14 cellular contexts compared by ENCODE assay signal in genomic region chr11:9528573-9529332, GRCh38. TPM values are rescaled to one million over a fixed set of nuclear protein-coding genes. Genes with fewer than 3 reads are reported as not detected.
DNase-seq lines count a peak whose midpoint lies in the region; ATAC-seq, FAIRE-seq and TF ChIP-seq lines count a peak whose summit lies in the region.
"Had no signal": no experiment of that assay in that cellular context is flagged by ENCODE, and none has a peak within 500 bp of the region (broad histone marks: within the 10 kb centered on the region; RNA-seq: fewer than 3 reads in every experiment).

No MANE protein-coding gene starts in this region.

- H3K27me3 ChIP-seq in HUES6 (ENCODE audit: control insufficient read depth, insufficient read depth, low read length) (no peaks in the 10 kb centered on the region), SJCRH30 (no peaks in the 10 kb centered on the region)

- WGBS in A549 (ENCODE audit: missing lambda C conversion rate) = 63% methylated on average over 11 of the region's 11 CpGs

- peaks cover 48% of the 10 kb centered on the region for H3K4me1 Mint-ChIP-seq in progenitor cell of endocrine pancreas (ENCODE audit: low read depth)

- TF ChIP-seq POLR2A in A549 (IDR thresholded peaks at IDR 0.05; ENCODE audit: low read length) = no peak

- peak overlapping the region; percentile 71 for H3K27ac Mint-ChIP-seq in progenitor cell of endocrine pancreas

- peak overlapping the region; percentile 73 for H3K4me2 ChIP-seq in A549

- peaks cover 42% of the 10 kb centered on the region for H3K4me1 ChIP-seq in A549
- peaks cover 38% of the 10 kb centered on the region for H3K4me1 ChIP-seq in HUES6 (ENCODE audit: control insufficient read depth, insufficient read depth, low read length)
- peaks cover 14% of the 10 kb centered on the region for H3K4me1 ChIP-seq in SJCRH30

- no peak overlapping the region for H3K9ac ChIP-seq in HUES6 (ENCODE audit: low read length)

- H3K27ac ChIP-seq in A549 (peak overlapping the region; percentile 65 to 81), HUES6 (ENCODE audit: low read depth, low read length) (peak overlapping the region; percentile 25; the same call in 1 of the 2 replicates), coronary artery (peak overlapping the region; percentile 21 to 32), SJCRH30 (no peak overlapping the region; the same call in 1 of the 2 replicates)

- CTCF ChIA-PET in A549 (lab: Yijun Ruan, JAX) = interaction anchor here (1.1 to 2.7 kb wide), 4 partner anchors 10 to 84 kb away, joined by 3 to 15 read pairs (median 6); no protein-coding TSS in a partner anchor

- H3K4me3 ChIP-seq in A549 (no peak overlapping the region), HUES6 (ENCODE audit: low read depth, low read length) (no peak overlapping the region), coronary artery (no peak overlapping the region), SJCRH30 (no peak overlapping the region)

- TF ChIP-seq EP300 in A549 (IDR thresholded peaks at IDR 0.05) = no peak

- H3K27me3 Mint-ChIP-seq in progenitor cell of endocrine pancreas = no peaks in the 10 kb centered on the region

- POLR2A ChIA-PET in A549 (lab: Yijun Ruan, JAX) = interaction anchor here (0.7 to 1.0 kb wide), 2 partner anchors 45 to 68 kb away, joined by 3 read pairs; partner anchors contain the start of genes WEE1 and ZNF143

- peaks cover 18% of the 10 kb centered on the region for H3K36me3 ChIP-seq in HUES6 (ENCODE audit: control insufficient read depth, insufficient read depth, low read length)
- peaks cover 16% of the 10 kb centered on the region for H3K36me3 ChIP-seq in SJCRH30

- no peaks in the 10 kb centered on the region for H3K9me3 Mint-ChIP-seq in progenitor cell of endocrine pancreas (ENCODE audit: low read depth)

- TF ChIP-seq CTCF in A549 (IDR thresholded peaks at IDR 0.05) (no peak), coronary artery (IDR thresholded peaks at IDR 0.05) (no peak), progenitor cell of endocrine pancreas (IDR thresholded peaks at IDR 0.05; ENCODE audit: unreplicated experiment) (no peak)

- DNase-seq in A549 (ENCODE audit: low read depth in 1 of 2, low spot score in 1 of 2) = no peak
- DNase-seq in coronary artery (ENCODE audit: low spot score) = no peak
- DNase-seq in progenitor cell of endocrine pancreas (ENCODE audit: low spot score, unreplicated experiment) = no peak
- DNase-seq in hippocampal formation (lab: John Stamatoyannopoulos, UW) = no peak
- no peak for DNase-seq in SJCRH30
- no peak for DNase-seq in urothelium cell line (ENCODE audit: low spot score)
- DNase-seq: activated naive CD4-positive, alpha-beta T cell treated with Interleukin-2 at 50 U/mL for 16 hours; GOT3; NCI-H1092; stimulated activated CD4-positive, alpha-beta T cell treated with anti-CD3 and anti-CD28 coated beads, Interleukin-1b, Interleukin-23, amount 100 ng/mL, for 48 hours had no signal

- TF ChIP-seq RAD21 in A549 (conservative IDR thresholded peaks at IDR 0.05 in 1 of 2, IDR thresholded peaks at IDR 0.05 in 1 of 2) = no peak

- FAIRE-seq in A549 (lab: Jason Lieb, UNC) = no peak
- FAIRE-seq in urothelium cell line (lab: Jason Lieb, UNC) = no peak
- FAIRE-seq: endometrium, GM18507 had no signal

- H3K9me3 ChIP-seq in A549 = no peaks in the 10 kb centered on the region
- no peaks in the 10 kb centered on the region for H3K9me3 ChIP-seq in HUES6 (ENCODE audit: control insufficient read depth, insufficient read depth, low read depth, low read length)
- H3K9me3 ChIP-seq in SJCRH30 (replicated peaks) = no peaks in the 10 kb centered on the region

- ATAC-seq in A549 = no peak
- no peak for ATAC-seq in GM21367 (IDR thresholded peaks at IDR 0.05; ENCODE audit: unreplicated experiment)

- no peak overlapping the region for H3K4me3 Mint-ChIP-seq in progenitor cell of endocrine pancreas (ENCODE audit: low read depth)

- H3K36me3 Mint-ChIP-seq in progenitor cell of endocrine pancreas (ENCODE audit: insufficient read depth) = peaks cover 11% of the 10 kb centered on the region

TF ChIP-seq in A549, 52 proteins besides CTCF, POLR2A, EP300 and RAD21:
- TF ChIP-seq POLR2AphosphoS2 (conservative IDR thresholded peaks at IDR 0.05; ENCODE audit: low read length) = no peak
- no peak for TF ChIP-seq RFX5 (IDR thresholded peaks at IDR 0.05)
- TF ChIP-seq EHF (CRISPR knock-in tag; IDR thresholded peaks at IDR 0.05) = no peak
- TF ChIP-seq SMC3 (IDR thresholded peaks at IDR 0.05) = no peak
- TF ChIP-seq CEBPB (IDR thresholded peaks at IDR 0.05) = no peak
- TF ChIP-seq BHLHE40 (IDR thresholded peaks at IDR 0.05; ENCODE audit: low read depth, low read length) = no peak
- no peak for TF ChIP-seq MAX (IDR thresholded peaks at IDR 0.05)
- no peak for TF ChIP-seq ESRRA (IDR thresholded peaks at IDR 0.05; ENCODE audit: borderline replicate concordance, low read length)
- no peak for TF ChIP-seq FOSB (CRISPR knock-in tag; IDR thresholded peaks at IDR 0.05)
- TF ChIP-seq HOXB5 (CRISPR knock-in tag; IDR thresholded peaks at IDR 0.05) = no peak
- no peak for TF ChIP-seq RCOR1 (IDR thresholded peaks at IDR 0.05; ENCODE audit: low read depth, low read length)
- TF ChIP-seq KDM5A (IDR thresholded peaks at IDR 0.05) = no peak
- no peak for TF ChIP-seq JUNB (IDR thresholded peaks at IDR 0.05)
- no peak for TF ChIP-seq MAZ (IDR thresholded peaks at IDR 0.05; ENCODE audit: borderline replicate concordance, low read depth, low read length)
- TF ChIP-seq ZNF302 (CRISPR knock-in tag; IDR thresholded peaks at IDR 0.05) = no peak
- no peak for TF ChIP-seq CHD2 (IDR thresholded peaks at IDR 0.05; ENCODE audit: low read length, partially characterized antibody)

RNA-seq across cellular contexts. Expression of gene WEE1, which starts 44.7 kb away (rescaled TPM):
- polyA plus RNA-seq in A549 (2011; rRNA removed) (32.8 and 41.3 TPM in 2 replicates), A549 (2017; fragmentation: RNase III; extraction: RNeasy Plus Mini Kit Qiagen cat#74134 plus additional on column Dnase treatment) (18.6 to 19.5 TPM (median 18.6 TPM) in 3 replicates)
- polyA plus RNA-seq in A549 (2012; cell fraction: cytosol; rRNA removed) = 13.2 and 15.5 TPM in 2 replicates
- 24.6 and 34.6 TPM in 2 replicates for polyA plus RNA-seq in A549 (2012; cell fraction: nucleus; rRNA removed)
- polyA minus RNA-seq in A549 (2011; rRNA and poly(A)+ RNA removed) = 20.2 and 32.0 TPM in 2 replicates
- 154 and 179 TPM in 2 replicates for total RNA-seq in progenitor cell of endocrine pancreas
- total RNA-seq in SJCRH30 (2014; rRNA removed; shearing (Covaris generic)) = 102 and 120 TPM in 2 replicates
